27 cellular contexts compared by ENCODE assay signal in genomic region chr4:120920666-120921065, GRCh38. TPM values are rescaled to one million over a fixed set of nuclear protein-coding genes. Genes with fewer than 3 reads are reported as not detected.
DNase-seq lines count a peak whose midpoint lies in the region; ATAC-seq, FAIRE-seq and TF ChIP-seq lines count a peak whose summit lies in the region.
"Had no signal": no experiment of that assay in that cellular context is flagged by ENCODE, and none has a peak within 500 bp of the region (broad histone marks: within the 10 kb centered on the region; RNA-seq: fewer than 3 reads in every experiment).

No MANE protein-coding gene starts in this region.

- in situ Hi-C loops in HepG2 (cut with HindIII; ENCODE audit: extremely low pct_ligation_motif_present, low pct_unique_long_range_greater_than_20kb) = no loop called here

- FAIRE-seq in HepG2 (lab: Jason Lieb, UNC) = no peak
- peak; percentile 72 for FAIRE-seq in endometrium (lab: Jason Lieb, UNC)
- FAIRE-seq: RCC 7860 had no signal

- no peak for TF ChIP-seq RAD21 in HepG2 (CRISPR knock-in tag; IDR thresholded peaks at IDR 0.05)

- H4K20me1 ChIP-seq in HepG2 (ENCODE audit: insufficient read depth, low read length) = no peaks in the 10 kb centered on the region

- peaks cover 20% of the 10 kb centered on the region for H3K4me1 Mint-ChIP-seq in nephron

- H3K4me3 ChIP-seq in HepG2 (replicated peaks in 1 of 3; ENCODE audit: insufficient read depth in 1 of 3, low read depth in 2 of 3, low read length in 3 of 3) = no peak overlapping the region
- no peak overlapping the region for H3K4me3 ChIP-seq in right lobe of liver
- H3K4me3 ChIP-seq in BE2C (ENCODE audit: low read depth, low read length) = no peak overlapping the region
- H3K4me3 ChIP-seq in SJCRH30 = no peak overlapping the region

- H3K4me2 ChIP-seq in HepG2 (ENCODE audit: low read depth, low read length) = no peak overlapping the region

- no peak overlapping the region for H3K9ac ChIP-seq in HepG2 (ENCODE audit: insufficient read depth, low read depth, low read length)

- no peaks in the 10 kb centered on the region for H3K9me3 Mint-ChIP-seq in nephron
- H3K9me3 Mint-ChIP-seq: activated naive CD8-positive, alpha-beta T cell treated with anti-CD3 and anti-CD28 coated beads, Interleukin-2, amount 50 U/mL, for 24 hours; endodermal cell had no signal

- ATAC-seq in HepG2 (no peak), right lobe of liver (no peak), GM18909 (IDR thresholded peaks at IDR 0.05; ENCODE audit: poor library complexity, unreplicated experiment) (no peak)
- ATAC-seq: activated naive CD8-positive, alpha-beta T cell treated with anti-CD3 and anti-CD28 coated beads, Interleukin-2, amount 50 U/mL, for 24 hours; left ventricle myocardium superior; stimulated activated naive CD8-positive, alpha-beta T cell treated with anti-CD3 and anti-CD28 coated beads, Interleukin-15, Interleukin-2, amounts not matched to agents 100 U/mL and 50 U/mL, for 24 hours had no signal

- H3K27me3 Mint-ChIP-seq in nephron (ENCODE audit: low read depth) = no peaks in the 10 kb centered on the region

- no peaks in the 10 kb centered on the region for H3K36me3 Mint-ChIP-seq in nephron (ENCODE audit: low read depth)

- H3K79me2 ChIP-seq in HepG2 (ENCODE audit: insufficient read depth, low read length) = no peaks in the 10 kb centered on the region

- H3K36me3 ChIP-seq in HepG2 (replicated peaks in 1 of 2; ENCODE audit: control insufficient read depth in 1 of 2, insufficient read depth in 2 of 2, low read length in 2 of 2) = no peaks in the 10 kb centered on the region
- no peaks in the 10 kb centered on the region for H3K36me3 ChIP-seq in right lobe of liver
- no peaks in the 10 kb centered on the region for H3K36me3 ChIP-seq in BE2C
- H3K36me3 ChIP-seq in SJCRH30 = no peaks in the 10 kb centered on the region
- H3K36me3 ChIP-seq: breast epithelium, neutrophil had no signal

- H3K27ac ChIP-seq in HepG2 (ENCODE audit: extremely low read length, insufficient read depth, low read length) = no peak overlapping the region
- no peak overlapping the region for H3K27ac ChIP-seq in right lobe of liver
- H3K27ac ChIP-seq in SJCRH30 = no peak overlapping the region; the same call in 1 of the 2 replicates
- H3K27ac ChIP-seq: neutrophil, VCaP had no signal

- H3K27me3 ChIP-seq in HepG2 (ENCODE audit: control insufficient read depth in 1 of 2, insufficient read depth in 2 of 2, low read length in 2 of 2) (peaks cover 2 to 22% of the 10 kb centered on the region in 2 experiments; a peak in 4 of 5 replicates), right lobe of liver (peaks cover 0 to 6% of the 10 kb centered on the region in 2 donors), BE2C (no peaks in the 10 kb centered on the region), SJCRH30 (no peaks in the 10 kb centered on the region)
- H3K27me3 ChIP-seq: breast epithelium had no signal

- no peaks in the 10 kb centered on the region for H3K9me3 ChIP-seq in HepG2 (ENCODE audit: low read length)
- H3K9me3 ChIP-seq in right lobe of liver = no peaks in the 10 kb centered on the region
- H3K9me3 ChIP-seq in BE2C = no peaks in the 10 kb centered on the region
- H3K9me3 ChIP-seq in SJCRH30 (replicated peaks) = no peaks in the 10 kb centered on the region
- H3K9me3 ChIP-seq: breast epithelium, neutrophil had no signal

- CTCF ChIA-PET in HepG2 (lab: Yijun Ruan, JAX; ENCODE audit: low intra/inter-chr PET ratio, low total read pairs) = no interaction called here

- no peak for DNase-seq in HepG2 (ENCODE audit: low spot score)
- DNase-seq in right lobe of liver = no peak
- no peak for DNase-seq in BE2C
- DNase-seq in SJCRH30 = no peak
- no peak for DNase-seq in H4 (ENCODE audit: low spot score)
- DNase-seq: activated CD4-positive, alpha-beta T cell treated with anti-CD3 and anti-CD28 coated beads, Interleukin-2, amount 50 U/mL, for 4 hours; activated CD8-positive, alpha-beta memory T cell treated with anti-CD3 and anti-CD28 coated beads, Interleukin-2, amount 50 U/mL, for 48 hours; activated effector memory CD4-positive, alpha-beta T cell treated with Interleukin-2 at 50 U/mL for 16 hours; activated naive CD8-positive, alpha-beta T cell treated with anti-CD3 and anti-CD28 coated beads, Interleukin-2, amount 50 U/mL, for 24 hours; C1 segment of cervical spinal cord; cortex of kidney; endodermal cell; GOT3; head of caudate nucleus; left ventricle myocardium superior; NCI-H1436; NCI-H510A; stimulated activated CD4-positive, alpha-beta T cell treated with anti-CD3 and anti-CD28 coated beads, Interleukin-4, amount 100 ng/mL, for 24 hours; stimulated activated naive CD8-positive, alpha-beta T cell treated with anti-CD3 and anti-CD28 coated beads, Interleukin-15, Interleukin-2, amounts not matched to agents 100 U/mL and 50 U/mL, for 24 hours had no signal

- intact Hi-C loops in HepG2 (cut with micrococcal nuclease; ENCODE audit: unreplicated experiment) (no loop called here), right lobe of liver (cut with DNase I) (no loop called here)

- no peak for TF ChIP-seq POLR2A in HepG2 (IDR thresholded peaks at IDR 0.05; ENCODE audit: insufficient read depth in 1 of 2, low read depth in 2 of 2, low read length in 2 of 2)
- no peak for TF ChIP-seq POLR2A in right lobe of liver (IDR thresholded peaks at IDR 0.05)

- TF ChIP-seq EP300 in HepG2 (IDR thresholded peaks at IDR 0.05; ENCODE audit: low read depth in 2 of 2, low read length in 2 of 2) = no peak
- TF ChIP-seq EP300 in HepG2 (CRISPR knock-in tag; IDR thresholded peaks at IDR 0.05; ENCODE audit: borderline replicate concordance) = no peak

- POLR2A ChIA-PET in HepG2 (lab: Yijun Ruan, JAX) = no interaction called here

- H3K4me1 ChIP-seq in HepG2 (ENCODE audit: insufficient read depth, low read length) (no peaks in the 10 kb centered on the region), right lobe of liver (no peaks in the 10 kb centered on the region), BE2C (peaks cover 8% of the 10 kb centered on the region), SJCRH30 (peaks cover 4% of the 10 kb centered on the region)
- H3K4me1 ChIP-seq: breast epithelium had no signal

- WGBS in HepG2 (ENCODE audit: low lambda C conversion rate) = 49% methylated on average over 2 of the region's 2 CpGs
- 94% methylated on average over 2 of the region's 2 CpGs for WGBS in right lobe of liver (ENCODE audit: insufficient coverage, low coverage, low lambda C conversion rate, missing lambda C conversion rate)

- BruUV-seq in HepG2 (replicated peaks; lab: Mats Ljungman, UMichigan) = no TSS peak

- no peak for TF ChIP-seq CTCF in HepG2 (CRISPR knock-in tag; IDR thresholded peaks at IDR 0.05)
- no peak for TF ChIP-seq CTCF in right lobe of liver (IDR thresholded peaks at IDR 0.05)
- TF ChIP-seq CTCF in nephron (IDR thresholded peaks at IDR 0.05; ENCODE audit: unreplicated experiment in 3 of 3) = no peak
- no peak for TF ChIP-seq CTCF in BE2C (IDR thresholded peaks at IDR 0.05; ENCODE audit: low read depth, low read length)

- H3K4me3 Mint-ChIP-seq in nephron = peak overlapping the region; percentile 22 to 71 (median 60)

- no peak overlapping the region for H2AFZ ChIP-seq in HepG2 (ENCODE audit: low read length)

- H3K27ac Mint-ChIP-seq in nephron = peak overlapping the region in 2 of 3 experiments; percentile 38 to 75
- H3K27ac Mint-ChIP-seq: endodermal cell had no signal

TF ChIP-seq in HepG2, 621 proteins besides CTCF, POLR2A, EP300 and RAD21:
- TF ChIP-seq ZNF639 (CRISPR knock-in tag; conservative IDR thresholded peaks at IDR 0.05) (no peak), POLR2AphosphoS5 (IDR thresholded peaks at IDR 0.05; ENCODE audit: low read depth, low read length) (no peak), ZNF543 (CRISPR knock-in tag; IDR thresholded peaks at IDR 0.05) (no peak), ZNF17 (CRISPR knock-in tag; IDR thresholded peaks at IDR 0.05) (no peak), CEBPB (IDR thresholded peaks at IDR 0.05; ENCODE audit: borderline replicate concordance, low read depth, low read length) (peak; percentile 57; the same call in 1 of the 2 replicates)

RNA-seq across cellular contexts. Expression of gene PRDM5, which starts 1.9 kb away (rescaled TPM):
- total RNA-seq in HepG2 (2016; rRNA removed; fragmentation: Illumina TruSeq; extraction: Trizol) (not detected in 2 replicates), right lobe of liver (under 1 TPM; 0.20 to 0.64 (median 0.36) TPM)
- total RNA-seq in HepG2 (2016; cell fraction: cytosol; rRNA removed; fragmentation: Illumina TruSeq; extraction: Trizol; ENCODE audit: low read depth) = not detected in 2 replicates
- not detected in 2 replicates for total RNA-seq in HepG2 (2016; cell fraction: insoluble cytoplasmic fraction; rRNA removed; fragmentation: Illumina TruSeq; extraction: Trizol)
- not detected in 2 replicates for total RNA-seq in HepG2 (2016; cell fraction: membrane; rRNA removed; fragmentation: Illumina TruSeq; extraction: Trizol)
- not detected in 2 replicates for total RNA-seq in HepG2 (2016; cell fraction: nucleus; rRNA removed; fragmentation: Illumina TruSeq; extraction: Trizol)
- not detected in 2 replicates for polyA plus RNA-seq in HepG2 (2011; rRNA removed)
- polyA plus RNA-seq in HepG2 (2011; cell fraction: cytosol; rRNA removed) = not detected in 2 replicates
- polyA plus RNA-seq in HepG2 (2011; cell fraction: nucleus; rRNA removed) = not detected in 2 replicates
- not detected in 2 replicates for polyA plus RNA-seq in HepG2 (2012)
- not detected in 2 replicates for polyA plus RNA-seq in HepG2 (2016; cell fraction: cytosol; fragmentation: Illumina TruSeq; extraction: Trizol; ENCODE audit: low read depth)
- polyA plus RNA-seq in HepG2 (2016; cell fraction: insoluble cytoplasmic fraction; fragmentation: Illumina TruSeq; extraction: Trizol; ENCODE audit: low read depth) = not detected in 2 replicates
- polyA plus RNA-seq in HepG2 (2016; cell fraction: membrane; fragmentation: Illumina TruSeq; extraction: Trizol; ENCODE audit: low read depth) = not detected in 2 replicates
- not detected in 2 replicates for polyA plus RNA-seq in HepG2 (2016; cell fraction: nucleus; fragmentation: Illumina TruSeq; extraction: Trizol; ENCODE audit: insufficient read depth, low read depth)
- 5.1 TPM in 1 of 2 replicates, not detected in the other for polyA minus RNA-seq in HepG2 (2011; rRNA and poly(A)+ RNA removed; ENCODE audit: low replicate concordance)
- polyA minus RNA-seq in HepG2 (2011; cell fraction: cytosol; rRNA and poly(A)+ RNA removed) = not detected in 2 replicates
- not detected in 2 replicates for polyA minus RNA-seq in HepG2 (2011; cell fraction: nucleus; rRNA and poly(A)+ RNA removed)
- 1.3 TPM for polyA plus RNA-seq in BE2C (2012; ENCODE audit: insufficient read depth, insufficient read length, low read depth)
- total RNA-seq in SJCRH30 (2014; rRNA removed; shearing (Covaris generic)) = 31.4 and 40.5 TPM in 2 replicates
- 9.1 and 11.7 TPM in 2 replicates for total RNA-seq in H4 (2014; rRNA removed; shearing (Covaris generic))
- total RNA-seq: T-helper 2 cell treated with Interferon-gamma antibody and Interleukin-4, amounts not matched to agents 100 ng/mL and 5 ng/mL, for 36 hours had no signal
